ENCODE assay signal across 9 cellular contexts in the genomic region with DNA sequence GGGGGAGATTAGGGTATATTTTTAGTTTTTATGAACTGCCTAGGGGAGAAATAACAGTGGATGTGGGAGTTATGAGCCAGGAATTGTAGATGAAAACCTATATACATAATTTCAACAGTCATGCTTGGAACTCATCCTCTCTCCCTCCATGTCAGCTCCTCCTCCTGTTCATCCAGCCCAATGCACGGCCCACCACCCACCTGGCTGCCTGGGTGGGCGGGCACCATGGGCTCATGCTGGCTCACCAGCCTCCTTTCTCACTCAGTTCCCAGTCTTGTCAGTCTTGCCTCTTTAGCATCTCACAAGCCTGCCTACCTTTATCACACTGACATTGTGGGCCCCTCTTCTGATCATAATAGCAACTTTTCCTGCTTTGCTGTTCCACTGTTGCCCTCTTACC.
"Had no signal": no experiment of that assay in that cellular context is flagged by ENCODE, and none has a peak within 500 bp of the region (broad histone marks: within the 10 kb centered on the region; RNA-seq: fewer than 3 reads in every experiment).

No MANE protein-coding gene starts in this region.

- H3K4me1 ChIP-seq: HAP-1 had no signal

- H2AFZ ChIP-seq: GM23248, GM23338 had no signal

- H3K4me2 ChIP-seq: GM23338 had no signal

- H3K4me3 ChIP-seq: GM23248, GM23338, HAP-1 had no signal

- H3K36me3 ChIP-seq: HAP-1 had no signal

- H3K27ac ChIP-seq: GM23248 had no signal

- H3K9me3 Mint-ChIP-seq: GM23338, H9 had no signal

- H3K4me3 Mint-ChIP-seq: GM23338, H9, HFFc6 had no signal

- DNase-seq: GM23248, GOT3, H7, H9, HCEC 1CT, HFFc6 had no signal

- H3K9ac ChIP-seq: GM23248 had no signal

- H3K9me3 ChIP-seq: HAP-1 had no signal

- ATAC-seq: GM23338, HCT116 had no signal

- H3K27ac Mint-ChIP-seq: GM23338, H9, HFFc6 had no signal
